In the genomic region with DNA sequence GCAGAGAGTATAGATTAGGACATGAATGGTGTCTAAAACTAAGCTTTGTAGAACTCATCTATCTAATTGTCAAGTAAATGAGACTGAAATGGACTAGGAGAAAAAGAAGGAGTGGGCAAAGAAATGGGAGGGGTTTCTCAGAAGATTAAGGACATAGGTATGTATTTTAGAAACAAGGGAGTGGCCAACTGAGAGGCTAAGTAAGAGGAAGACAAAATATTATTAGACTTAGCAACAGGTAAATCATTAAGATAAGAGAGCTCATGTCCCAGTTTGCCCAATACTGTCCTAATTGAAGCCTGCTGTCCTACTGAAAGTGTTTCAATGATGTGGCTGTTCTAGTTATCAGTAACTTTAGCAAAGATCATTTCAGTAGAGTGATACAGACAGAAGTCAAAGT, we compare ENCODE assay signal across 23 cellular contexts.
"Had no signal": no experiment of that assay in that cellular context is flagged by ENCODE, and none has a peak within 500 bp of the region (broad histone marks: within the 10 kb centered on the region; RNA-seq: fewer than 3 reads in every experiment).

No MANE protein-coding gene starts in this region.

- H3K27ac ChIP-seq: dorsolateral prefrontal cortex, gastrocnemius medialis, heart right ventricle, pancreas, prostate gland, right lobe of liver, tibial artery, upper lobe of right lung, vagina had no signal

- H3K4me3 ChIP-seq: dorsolateral prefrontal cortex, gastrocnemius medialis, heart right ventricle, pancreas, prostate gland, right lobe of liver, tibial artery, upper lobe of right lung, vagina had no signal

- H3K4me1 ChIP-seq: gastrocnemius medialis, heart right ventricle, pancreas, prostate gland, tibial artery, upper lobe of right lung, vagina had no signal

- H3K4me3 Mint-ChIP-seq: memory B cell; natural killer cell treated with Interleukin-12 subunit alpha and Interleukin-12 subunit beta and Interleukin-15 and Interleukin-18, amount 100 ng/mL, for 72 hours; stimulated activated effector memory CD8-positive, alpha-beta T cell treated with anti-CD3 and anti-CD28 coated beads, Interleukin-12 subunit alpha, Interleukin-12 subunit beta, amount 100 ng/mL, for 72 hours; stimulated activated naive CD8-positive, alpha-beta T cell treated with anti-CD3 and anti-CD28 coated beads, Interleukin-15, Interleukin-2, amounts not matched to agents 100 ng/mL and 50 ng/mL, for 24 hours had no signal

- H3K36me3 Mint-ChIP-seq: memory B cell; natural killer cell treated with Interleukin-12 subunit alpha and Interleukin-12 subunit beta and Interleukin-15 and Interleukin-18, amount 100 ng/mL, for 72 hours; stimulated activated effector memory CD8-positive, alpha-beta T cell treated with anti-CD3 and anti-CD28 coated beads, Interleukin-12 subunit alpha, Interleukin-12 subunit beta, amount 100 ng/mL, for 72 hours had no signal

- ATAC-seq: esophagus mucosa; gastrocnemius medialis; heart right ventricle; left cardiac atrium; natural killer cell treated with Interleukin-12 subunit alpha and Interleukin-12 subunit beta and Interleukin-15 and Interleukin-18, amount 100 ng/mL, for 72 hours; pancreas; right lobe of liver; stimulated activated effector memory CD8-positive, alpha-beta T cell treated with anti-CD3 and anti-CD28 coated beads, Interleukin-12 subunit alpha, Interleukin-12 subunit beta, amount 100 ng/mL, for 72 hours had no signal

- H3K4me1 Mint-ChIP-seq: memory B cell; stimulated activated effector memory CD8-positive, alpha-beta T cell treated with anti-CD3 and anti-CD28 coated beads, Interleukin-12 subunit alpha, Interleukin-12 subunit beta, amount 100 ng/mL, for 72 hours had no signal

- DNase-seq: cortex of kidney; dorsolateral prefrontal cortex; effector CD8-positive, alpha-beta T cell; gastrocnemius medialis; heart right ventricle; islet precursor cell; left cardiac atrium; midbrain; occipital lobe; pancreas; retina; right lobe of liver; stimulated activated CD4-positive, alpha-beta T cell treated with anti-CD3 and anti-CD28 coated beads, Interleukin-4, amount 100 ng/mL, for 1 hour; stimulated activated CD8-positive, alpha-beta memory T cell treated with anti-CD3 and anti-CD28 coated beads, Interleukin-4, amount 100 ng/mL, for 48 hours; tibial artery; upper lobe of right lung had no signal

- H3K9me3 ChIP-seq: gastrocnemius medialis, heart right ventricle, pancreas, prostate gland, right lobe of liver, tibial artery, upper lobe of right lung, vagina had no signal

- H3K36me3 ChIP-seq: gastrocnemius medialis, heart right ventricle, pancreas, prostate gland, right lobe of liver, tibial artery, upper lobe of right lung, vagina had no signal

- H3K27me3 Mint-ChIP-seq: memory B cell; natural killer cell treated with Interleukin-12 subunit alpha and Interleukin-12 subunit beta and Interleukin-15 and Interleukin-18, amount 100 ng/mL, for 72 hours; stimulated activated naive CD8-positive, alpha-beta T cell treated with anti-CD3 and anti-CD28 coated beads, Interleukin-15, Interleukin-2, amounts not matched to agents 100 ng/mL and 50 ng/mL, for 24 hours had no signal

- H3K9me3 Mint-ChIP-seq: memory B cell; stimulated activated effector memory CD8-positive, alpha-beta T cell treated with anti-CD3 and anti-CD28 coated beads, Interleukin-12 subunit alpha, Interleukin-12 subunit beta, amount 100 ng/mL, for 72 hours; stimulated activated naive CD8-positive, alpha-beta T cell treated with anti-CD3 and anti-CD28 coated beads, Interleukin-15, Interleukin-2, amounts not matched to agents 100 ng/mL and 50 ng/mL, for 24 hours had no signal

- H3K27ac Mint-ChIP-seq: memory B cell; natural killer cell treated with Interleukin-12 subunit alpha and Interleukin-12 subunit beta and Interleukin-15 and Interleukin-18, amount 100 ng/mL, for 72 hours; stimulated activated effector memory CD8-positive, alpha-beta T cell treated with anti-CD3 and anti-CD28 coated beads, Interleukin-12 subunit alpha, Interleukin-12 subunit beta, amount 100 ng/mL, for 72 hours; stimulated activated naive CD8-positive, alpha-beta T cell treated with anti-CD3 and anti-CD28 coated beads, Interleukin-15, Interleukin-2, amounts not matched to agents 100 ng/mL and 50 ng/mL, for 24 hours had no signal

- H3K27me3 ChIP-seq: dorsolateral prefrontal cortex, gastrocnemius medialis, heart right ventricle, pancreas, tibial artery, upper lobe of right lung, vagina had no signal
